Comparison of ENCODE assay signal across 13 cellular contexts in genomic region chr7:28069788-28070187, GRCh38.
DNase-seq lines count a peak whose midpoint lies in the region; ATAC-seq and TF ChIP-seq lines count a peak whose summit lies in the region.
"Had no signal": no experiment of that assay in that cellular context is flagged by ENCODE, and none has a peak within 500 bp of the region (broad histone marks: within the 10 kb centered on the region; RNA-seq: fewer than 3 reads in every experiment).

No MANE protein-coding gene starts in this region.

- ATAC-seq in heart left ventricle, result peak; percentile 47 to 81 (median 76)
- peak in 3 of 4 donors; percentile 56 to 63 (median 62) for ATAC-seq in psoas muscle
- ATAC-seq in GM19328 (IDR thresholded peaks at IDR 0.05; ENCODE audit: unreplicated experiment), result no peak
- no peak for ATAC-seq in HG03442 (IDR thresholded peaks at IDR 0.05; ENCODE audit: unreplicated experiment)

- TF ChIP-seq CTCF in heart left ventricle (IDR thresholded peaks at IDR 0.05) (no peak), psoas muscle (IDR thresholded peaks at IDR 0.05) (no peak)

- H3K9me3 ChIP-seq in heart left ventricle (no peaks in the 10 kb centered on the region), psoas muscle (no peaks in the 10 kb centered on the region)
- H3K9me3 ChIP-seq: HAP-1 had no signal

- H3K4me3 ChIP-seq in heart left ventricle (peak overlapping the region in 2 of 12 donors; percentile 19 to 24), psoas muscle (no peak overlapping the region)
- H3K4me3 ChIP-seq: HAP-1 had no signal

- H3K27me3 ChIP-seq in heart left ventricle, result no peaks in the 10 kb centered on the region
- no peaks in the 10 kb centered on the region for H3K27me3 ChIP-seq in psoas muscle (ENCODE audit: insufficient read depth in 3 of 3, low read length in 2 of 3)

- 41 to 48% (median 44%) methylated on average over 10 of the region's 10 CpGs for WGBS in heart left ventricle, 4 donors
- 32 to 48% (median 36%) methylated on average over 10 of the region's 10 CpGs for WGBS in psoas muscle, 3 donors

- TF ChIP-seq POLR2A in heart left ventricle (IDR thresholded peaks at IDR 0.05), result no peak

- DNase-seq in DMS79 (lab: John Stamatoyannopoulos, UW) (peak; percentile 96), RPMI7951 (ENCODE audit: low read depth) (peak; percentile 57), heart left ventricle (peak in 4 of 5 donors; percentile 35 to 69 (median 52)), psoas muscle (peak; percentile 49 to 62), HuH-7 (ENCODE audit: low spot score) (no peak), SK-N-DZ (ENCODE audit: low spot score) (no peak)
- DNase-seq: CD4-positive, alpha-beta T cell; cortex of kidney; kidney; NCI-H226 had no signal

- H3K4me1 ChIP-seq in heart left ventricle (peaks cover 0 to 40% (median 16%) of the 10 kb centered on the region in 12 donors), psoas muscle (peaks cover 19% of the 10 kb centered on the region)

- intact Hi-C loops in heart left ventricle (cut with DNase I) (loop anchor here in 1 of 10 donors (10.0 kb wide), 1 partner anchor 875 kb away; no protein-coding TSS in a partner anchor), psoas muscle (cut with DNase I) (no loop called here)

- H3K36me3 ChIP-seq in heart left ventricle (no peaks in the 10 kb centered on the region), psoas muscle (ENCODE audit: insufficient read depth in 1 of 2, low read depth in 1 of 2) (no peaks in the 10 kb centered on the region)
- H3K36me3 ChIP-seq: HAP-1 had no signal

- H3K27ac ChIP-seq in heart left ventricle (peak overlapping the region in 8 of 12 donors; percentile 4 to 82 (median 22)), psoas muscle (peak overlapping the region; percentile 20)

Comparison
In these comparisons a context has a peak if more than half of its experiments do, and no peak if none do; other contexts are left out.
1. DNase-seq: peak in DMS79 (single experiment), RPMI7951 (single experiment), heart left ventricle (4 of 5) and psoas muscle (2 of 2); none in HuH-7 (single experiment) and SK-N-DZ (single experiment).
2. ATAC-seq: peak in heart left ventricle (4 of 4) and psoas muscle (3 of 4); none in GM19328 (single experiment) and HG03442 (single experiment).